25 cellular contexts compared by ENCODE assay signal in the genomic region with DNA sequence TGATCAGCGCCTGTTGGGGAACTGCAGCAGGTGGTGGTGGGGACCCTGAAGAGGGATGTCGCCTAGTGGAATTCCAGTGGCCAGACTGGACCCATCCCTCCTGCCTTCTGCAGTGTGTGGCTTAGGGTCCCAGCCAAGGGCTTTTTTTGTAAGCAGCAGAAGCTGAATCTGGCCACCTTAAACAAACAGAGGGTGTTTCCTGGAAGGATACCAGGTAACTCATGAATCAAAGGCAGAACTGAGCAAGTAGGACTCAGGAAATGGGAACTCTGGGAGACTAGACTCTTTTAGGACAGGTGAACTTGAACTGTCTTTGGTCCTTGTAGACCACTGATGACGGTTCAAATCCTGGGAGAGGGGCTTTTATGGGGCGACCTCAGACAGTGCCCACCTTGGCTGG.
A peak's percentile ranks its signal among the peaks of the same experiment; 100 is the strongest.
DNase-seq lines count a peak whose midpoint lies in the region; ATAC-seq and TF ChIP-seq lines count a peak whose summit lies in the region.
"Had no signal": no experiment of that assay in that cellular context is flagged by ENCODE, and none has a peak within 500 bp of the region (broad histone marks: within the 10 kb centered on the region; RNA-seq: fewer than 3 reads in every experiment).

No MANE protein-coding gene starts in this region.

- no peak for TF ChIP-seq EP300 in esophagus muscularis mucosa (IDR thresholded peaks at IDR 0.05)

- intact Hi-C loops in esophagus muscularis mucosa (cut with DNase I), result no loop called here

- TF ChIP-seq POLR2A in esophagus muscularis mucosa (IDR thresholded peaks at IDR 0.05; ENCODE audit: low read depth), result no peak

- peak overlapping the region; percentile 87 to 90 (median 88) for H3K27ac ChIP-seq in esophagus muscularis mucosa (replicated peaks in 1 of 4)
- peak overlapping the region; percentile 34 for H3K27ac ChIP-seq in rectal smooth muscle tissue (ENCODE audit: low read depth, low read length)
- H3K27ac ChIP-seq: cardiac muscle cell, coronary artery, neural progenitor cell, tibial nerve had no signal

- H3K9ac ChIP-seq in rectal smooth muscle tissue (ENCODE audit: low read length), result no peak overlapping the region
- H3K9ac ChIP-seq: neural progenitor cell had no signal

- no peaks in the 10 kb centered on the region for H3K9me3 ChIP-seq in esophagus muscularis mucosa
- H3K9me3 ChIP-seq: tibial nerve had no signal

- DNase-seq in NCI-H510A treated with DMSO at 0.1 percent for 48 hours (lab: John Stamatoyannopoulos, UW) (peak; percentile 34), NCI-H510A (lab: John Stamatoyannopoulos, UW) (no peak), NCI-H2029 treated with DMSO at 0.1 percent for 48 hours (lab: John Stamatoyannopoulos, UW) (peak; percentile 7), esophagus muscularis mucosa (ENCODE audit: extremely low spot score) (no peak), NCI-H2196 treated with DMSO at 0.1 percent for 48 hours (lab: John Stamatoyannopoulos, UW; ENCODE audit: unreplicated experiment) (no peak), HuH-7.5 (ENCODE audit: low spot score) (no peak)
- DNase-seq: 8988T; activated CD4-positive, alpha-beta T cell treated with anti-CD3 and anti-CD28 coated beads for 48 hours; activated naive CD4-positive, alpha-beta T cell treated with anti-CD3 and anti-CD28 coated beads, Interleukin-2, amount 50 U/mL, for 16 hours; aorta; DMS53; GDM1; H9; NCI-H1092 treated with DMSO at 0.1 percent for 48 hours; NCI-H1930; NCI-H226; NCI-H82; Right ventricle myocardium superior had no signal

- H3K4me1 ChIP-seq in esophagus muscularis mucosa, result peaks cover 13 to 89% (median 88%) of the 10 kb centered on the region in 4 donors
- H3K4me1 ChIP-seq in rectal smooth muscle tissue (ENCODE audit: control insufficient read depth, insufficient read depth, low read length), result peaks cover 21% of the 10 kb centered on the region
- H3K4me1 ChIP-seq: neural progenitor cell had no signal

- TF ChIP-seq CTCF in esophagus muscularis mucosa (IDR thresholded peaks at IDR 0.05), result no peak

- H3K27me3 ChIP-seq in esophagus muscularis mucosa (no peaks in the 10 kb centered on the region), rectal smooth muscle tissue (ENCODE audit: control insufficient read depth, insufficient read depth, low read length) (no peaks in the 10 kb centered on the region)
- H3K27me3 ChIP-seq: cardiac muscle cell, neural progenitor cell, tibial nerve had no signal

- H3K4me3 ChIP-seq in esophagus muscularis mucosa (no peak overlapping the region), rectal smooth muscle tissue (ENCODE audit: low read length) (no peak overlapping the region)
- H3K4me3 ChIP-seq: cardiac muscle cell, coronary artery, lung, neural progenitor cell, tibial nerve had no signal

- WGBS in esophagus muscularis mucosa, result 90% methylated on average over 4 of the region's 4 CpGs

- no peak for ATAC-seq in GM19328 (IDR thresholded peaks at IDR 0.05; ENCODE audit: unreplicated experiment)

- H3K36me3 ChIP-seq in esophagus muscularis mucosa (peaks cover 30 to 64% (median 42%) of the 10 kb centered on the region in 4 donors), rectal smooth muscle tissue (ENCODE audit: control insufficient read depth, insufficient read depth, low read length) (peaks cover 11% of the 10 kb centered on the region)
- H3K36me3 ChIP-seq: neural progenitor cell had no signal

Comparison
In these comparisons a context has a peak if more than half of its experiments do, and no peak if none do; other contexts are left out.
1. DNase-seq: peak in NCI-H510A treated with DMSO at 0.1 percent for 48 hours (single experiment) and NCI-H2029 treated with DMSO at 0.1 percent for 48 hours (single experiment); none in NCI-H510A (single experiment), esophagus muscularis mucosa (single experiment), NCI-H2196 treated with DMSO at 0.1 percent for 48 hours (single experiment) and HuH-7.5 (single experiment).